Comparison of ENCODE assay signal across 1 cellular context in genomic region chr12:80761818-80762217, GRCh38.
TF ChIP-seq lines count a peak whose summit lies in the region.

No MANE protein-coding gene starts in this region.

TF ChIP-seq in GM12878, 131 proteins besides CTCF, POLR2A, EP300 and RAD21:
- TF ChIP-seq RUNX3 (IDR thresholded peaks at IDR 0.05; ENCODE audit: low read length) (peak; percentile 26; the same call in 1 of the 2 replicates), REST (IDR thresholded peaks at IDR 0.05; ENCODE audit: low read depth, low read length) (no peak)
